Comparison of ENCODE assay signal across 15 cellular contexts in genomic region chr13:91576590-91576989, GRCh38.
DNase-seq lines count a peak whose midpoint lies in the region; ATAC-seq, FAIRE-seq and TF ChIP-seq lines count a peak whose summit lies in the region.
"Had no signal": no experiment of that assay in that cellular context is flagged by ENCODE, and none has a peak within 500 bp of the region (broad histone marks: within the 10 kb centered on the region; RNA-seq: fewer than 3 reads in every experiment).

No MANE protein-coding gene starts in this region.

- no peak for TF ChIP-seq EP300 in HepG2 (IDR thresholded peaks at IDR 0.05; ENCODE audit: low read depth in 2 of 2, low read length in 2 of 2)
- TF ChIP-seq EP300 in HepG2 (CRISPR knock-in tag; IDR thresholded peaks at IDR 0.05; ENCODE audit: borderline replicate concordance): no peak

- H3K27ac ChIP-seq in HepG2 (ENCODE audit: extremely low read length, insufficient read depth, low read length) (no peak overlapping the region), right lobe of liver (no peak overlapping the region), colonic mucosa (no peak overlapping the region), gastrocnemius medialis (no peak overlapping the region)
- H3K27ac ChIP-seq: BLaER1 treated with 17β-estradiol and CSF1 and Interleukin-3, amounts not matched to agents 10 nM and 100 nM; stomach had no signal

- no peaks in the 10 kb centered on the region for H3K27me3 ChIP-seq in HepG2 (ENCODE audit: control insufficient read depth in 1 of 2, insufficient read depth in 2 of 2, low read length in 2 of 2)
- no peaks in the 10 kb centered on the region for H3K27me3 ChIP-seq in right lobe of liver
- H3K27me3 ChIP-seq in colonic mucosa: no peaks in the 10 kb centered on the region
- no peaks in the 10 kb centered on the region for H3K27me3 ChIP-seq in gastrocnemius medialis
- H3K27me3 ChIP-seq: BLaER1 treated with 17β-estradiol and CSF1 and Interleukin-3, amounts not matched to agents 10 nM and 100 nM; stomach had no signal

- peaks cover 4% of the 10 kb centered on the region for H3K9me3 Mint-ChIP-seq in activated T-helper 1 cell treated with anti-CD3 and anti-CD28 coated beads, Interleukin-12 subunit alpha, Interleukin-12 subunit beta, Interleukin-2, Interleukin-4 antibody, amounts not matched to agents 30 ng/mL and 10 ng/mL and 1 ng/mL, durations not matched to agents 14 hours and 24 hours and 36 hours

- H3K4me1 ChIP-seq in HepG2 (ENCODE audit: insufficient read depth, low read length) (no peaks in the 10 kb centered on the region), right lobe of liver (no peaks in the 10 kb centered on the region), colonic mucosa (no peaks in the 10 kb centered on the region), gastrocnemius medialis (no peaks in the 10 kb centered on the region)
- H3K4me1 ChIP-seq: BLaER1 treated with 17β-estradiol and CSF1 and Interleukin-3, amounts not matched to agents 10 nM and 100 nM; stomach had no signal

- no peaks in the 10 kb centered on the region for H3K27me3 Mint-ChIP-seq in activated T-helper 1 cell treated with anti-CD3 and anti-CD28 coated beads, Interleukin-12 subunit alpha, Interleukin-12 subunit beta, Interleukin-2, Interleukin-4 antibody, amounts not matched to agents 30 ng/mL and 10 ng/mL and 1 ng/mL, durations not matched to agents 14 hours and 24 hours and 36 hours (ENCODE audit: insufficient read depth)
- H3K27me3 Mint-ChIP-seq: naive thymus-derived CD8-positive, alpha-beta T cell had no signal

- H3K79me2 ChIP-seq in HepG2 (ENCODE audit: insufficient read depth, low read length): no peaks in the 10 kb centered on the region

- TF ChIP-seq POLR2A in HepG2 (IDR thresholded peaks at IDR 0.05; ENCODE audit: insufficient read depth in 1 of 2, low read depth in 2 of 2, low read length in 2 of 2): no peak
- TF ChIP-seq POLR2A in right lobe of liver (IDR thresholded peaks at IDR 0.05): no peak
- no peak for TF ChIP-seq POLR2A in gastrocnemius medialis (IDR thresholded peaks at IDR 0.05)

- 0% methylated on average over 2 of the region's 2 CpGs for WGBS in HepG2 (ENCODE audit: low lambda C conversion rate)
- 80% methylated on average over 1 of the region's 2 CpGs for WGBS in right lobe of liver (ENCODE audit: insufficient coverage, low coverage, low lambda C conversion rate, missing lambda C conversion rate)

- peak; percentile 13; the same call in 1 of the 2 replicates for TF ChIP-seq CTCF in HepG2 (CRISPR knock-in tag; IDR thresholded peaks at IDR 0.05)
- TF ChIP-seq CTCF in right lobe of liver (IDR thresholded peaks at IDR 0.05): no peak
- peak; percentile 19 for TF ChIP-seq CTCF in colonic mucosa (IDR thresholded peaks at IDR 0.05)
- TF ChIP-seq CTCF in gastrocnemius medialis (IDR thresholded peaks at IDR 0.05 in 4 of 5, conservative IDR thresholded peaks at IDR 0.05 in 1 of 5): no peak

- DNase-seq in HepG2 (ENCODE audit: low spot score) (peak; percentile 1), right lobe of liver (no peak), MV-4-11 (lab: John Stamatoyannopoulos, UW) (peak; percentile 6), colonic mucosa (peak; percentile 19), gastrocnemius medialis (no peak)
- DNase-seq in activated T-helper 1 cell treated with anti-CD3 and anti-CD28 coated beads, Interleukin-12 subunit alpha, Interleukin-12 subunit beta, Interleukin-2, Interleukin-4 antibody, amounts not matched to agents 30 ng/mL and 10 ng/mL and 1 ng/mL, durations not matched to agents 14 hours and 24 hours and 36 hours (ENCODE audit: low spot score): no peak
- DNase-seq: activated CD4-positive, CD25-positive, alpha-beta regulatory T cell treated with anti-CD3 and anti-CD28 coated beads, Interleukin-2, amount 50 U/mL, for 72 hours; activated naive CD4-positive, alpha-beta T cell treated with Interleukin-2 at 50 U/mL for 16 hours; naive thymus-derived CD8-positive, alpha-beta T cell; NCI-H1105 treated with DMSO at 0.1 percent for 48 hours; stomach had no signal

- H3K4me3 ChIP-seq in HepG2 (replicated peaks in 1 of 3; ENCODE audit: insufficient read depth in 1 of 3, low read depth in 2 of 3, low read length in 3 of 3) (no peak overlapping the region), right lobe of liver (no peak overlapping the region), colonic mucosa (no peak overlapping the region), gastrocnemius medialis (no peak overlapping the region)
- H3K4me3 ChIP-seq: BLaER1 treated with 17β-estradiol and CSF1 and Interleukin-3, amounts not matched to agents 10 nM and 100 nM; stomach had no signal

- H3K4me2 ChIP-seq in HepG2 (ENCODE audit: low read depth, low read length): no peak overlapping the region
- H3K4me2 ChIP-seq: BLaER1 treated with 17β-estradiol and CSF1 and Interleukin-3, amounts not matched to agents 10 nM and 100 nM had no signal

- H2AFZ ChIP-seq in HepG2 (ENCODE audit: low read length): no peak overlapping the region

- no peak overlapping the region for H3K4me3 Mint-ChIP-seq in activated T-helper 1 cell treated with anti-CD3 and anti-CD28 coated beads, Interleukin-12 subunit alpha, Interleukin-12 subunit beta, Interleukin-2, Interleukin-4 antibody, amounts not matched to agents 30 ng/mL and 10 ng/mL and 1 ng/mL, durations not matched to agents 14 hours and 24 hours and 36 hours
- H3K4me3 Mint-ChIP-seq: naive thymus-derived CD8-positive, alpha-beta T cell had no signal

- ATAC-seq in HepG2 (no peak), right lobe of liver (no peak), GM18511 (IDR thresholded peaks at IDR 0.05; ENCODE audit: unreplicated experiment) (no peak), HG02973 (IDR thresholded peaks at IDR 0.05; ENCODE audit: unreplicated experiment) (no peak), gastrocnemius medialis (no peak)
- ATAC-seq: HCT116; naive thymus-derived CD8-positive, alpha-beta T cell had no signal

- in situ Hi-C loops in HepG2 (cut with HindIII; ENCODE audit: extremely low pct_ligation_motif_present, low pct_unique_long_range_greater_than_20kb) (no loop called here), gastrocnemius medialis (cut with MboI; ENCODE audit: low sequenced_read_pairs in 4 of 4) (no loop called here)

- intact Hi-C loops in HepG2 (cut with micrococcal nuclease; ENCODE audit: unreplicated experiment): no loop called here
- intact Hi-C loops in right lobe of liver (cut with DNase I): no loop called here
- intact Hi-C loops in colonic mucosa (cut with DNase I): no loop called here
- intact Hi-C loops in gastrocnemius medialis (cut with DNase I; ENCODE audit: low total_unique reads): no loop called here
- intact Hi-C loops in activated T-helper 1 cell treated with anti-CD3 and anti-CD28 coated beads, Interleukin-12 subunit alpha, Interleukin-12 subunit beta, Interleukin-2, Interleukin-4 antibody, amounts not matched to agents 30 ng/mL and 10 ng/mL and 1 ng/mL, durations not matched to agents 14 hours and 24 hours and 36 hours (cut with micrococcal nuclease): no loop called here

- no peak overlapping the region for H3K9ac ChIP-seq in HepG2 (ENCODE audit: insufficient read depth, low read depth, low read length)
- no peak overlapping the region for H3K9ac ChIP-seq in colonic mucosa (ENCODE audit: low read depth in 2 of 2, low read length in 2 of 2)
- H3K9ac ChIP-seq: BLaER1 treated with 17β-estradiol and CSF1 and Interleukin-3, amounts not matched to agents 10 nM and 100 nM had no signal

- no peaks in the 10 kb centered on the region for H4K20me1 ChIP-seq in HepG2 (ENCODE audit: insufficient read depth, low read length)
- H4K20me1 ChIP-seq: BLaER1 treated with 17β-estradiol and CSF1 and Interleukin-3, amounts not matched to agents 10 nM and 100 nM had no signal

- H3K36me3 Mint-ChIP-seq in activated T-helper 1 cell treated with anti-CD3 and anti-CD28 coated beads, Interleukin-12 subunit alpha, Interleukin-12 subunit beta, Interleukin-2, Interleukin-4 antibody, amounts not matched to agents 30 ng/mL and 10 ng/mL and 1 ng/mL, durations not matched to agents 14 hours and 24 hours and 36 hours (ENCODE audit: low read depth): no peaks in the 10 kb centered on the region
- H3K36me3 Mint-ChIP-seq: naive thymus-derived CD8-positive, alpha-beta T cell had no signal

- POLR2A ChIA-PET in HepG2 (lab: Yijun Ruan, JAX): no interaction called here

- H3K9me3 ChIP-seq in HepG2 (ENCODE audit: low read length) (no peaks in the 10 kb centered on the region), right lobe of liver (no peaks in the 10 kb centered on the region), colonic mucosa (no peaks in the 10 kb centered on the region), gastrocnemius medialis (no peaks in the 10 kb centered on the region)

- BruUV-seq in HepG2 (replicated peaks; lab: Mats Ljungman, UMichigan): no TSS peak

- H3K4me1 Mint-ChIP-seq in activated T-helper 1 cell treated with anti-CD3 and anti-CD28 coated beads, Interleukin-12 subunit alpha, Interleukin-12 subunit beta, Interleukin-2, Interleukin-4 antibody, amounts not matched to agents 30 ng/mL and 10 ng/mL and 1 ng/mL, durations not matched to agents 14 hours and 24 hours and 36 hours (ENCODE audit: low read depth): no peaks in the 10 kb centered on the region
- H3K4me1 Mint-ChIP-seq: naive thymus-derived CD8-positive, alpha-beta T cell had no signal

- FAIRE-seq in HepG2 (lab: Jason Lieb, UNC): no peak

- no peaks in the 10 kb centered on the region for H3K36me3 ChIP-seq in HepG2 (replicated peaks in 1 of 2; ENCODE audit: control insufficient read depth in 1 of 2, insufficient read depth in 2 of 2, low read length in 2 of 2)
- H3K36me3 ChIP-seq in right lobe of liver: no peaks in the 10 kb centered on the region
- no peaks in the 10 kb centered on the region for H3K36me3 ChIP-seq in colonic mucosa
- H3K36me3 ChIP-seq in gastrocnemius medialis: no peaks in the 10 kb centered on the region
- H3K36me3 ChIP-seq: BLaER1 treated with 17β-estradiol and CSF1 and Interleukin-3, amounts not matched to agents 10 nM and 100 nM; stomach had no signal

- no peak overlapping the region for H3K27ac Mint-ChIP-seq in activated T-helper 1 cell treated with anti-CD3 and anti-CD28 coated beads, Interleukin-12 subunit alpha, Interleukin-12 subunit beta, Interleukin-2, Interleukin-4 antibody, amounts not matched to agents 30 ng/mL and 10 ng/mL and 1 ng/mL, durations not matched to agents 14 hours and 24 hours and 36 hours
- H3K27ac Mint-ChIP-seq: naive thymus-derived CD8-positive, alpha-beta T cell had no signal

- no peak for TF ChIP-seq RAD21 in HepG2 (CRISPR knock-in tag; IDR thresholded peaks at IDR 0.05)

- CTCF ChIA-PET in HepG2 (lab: Yijun Ruan, JAX; ENCODE audit: low intra/inter-chr PET ratio, low total read pairs): interaction anchor here (1.0 kb wide), 1 partner anchor 196 kb away, joined by 3 read pairs; no protein-coding TSS in a partner anchor

TF ChIP-seq in HepG2, 621 proteins besides CTCF, POLR2A, EP300 and RAD21:
- no peak for TF ChIP-seq ZBTB42 (CRISPR knock-in tag; IDR thresholded peaks at IDR 0.05)
- peak; percentile 11; the same call in 1 of the 2 replicates for TF ChIP-seq STAG1 (CRISPR knock-in tag; IDR thresholded peaks at IDR 0.05)

Comparison
In these comparisons a context has a peak if more than half of its experiments do, and no peak if none do; other contexts are left out.
1. DNase-seq: peak in HepG2 (single experiment), MV-4-11 (single experiment) and colonic mucosa (single experiment); none in right lobe of liver (0 of 3), gastrocnemius medialis (0 of 2) and activated T-helper 1 cell treated with anti-CD3 and anti-CD28 coated beads, Interleukin-12 subunit alpha, Interleukin-12 subunit beta, Interleukin-2, Interleukin-4 antibody, amounts not matched to agents 30 ng/mL and 10 ng/mL and 1 ng/mL, durations not matched to agents 14 hours and 24 hours and 36 hours (single experiment).
2. CTCF ChIP-seq: peak in HepG2 (single experiment) and colonic mucosa (single experiment); none in right lobe of liver (0 of 4) and gastrocnemius medialis (0 of 5).